In genomic region chr5:172616730-172617129, GRCh38 we compare ENCODE assay signal across 16 cellular contexts. TPM values are rescaled to one million over a fixed set of nuclear protein-coding genes. Genes with fewer than 3 reads are reported as not detected.
DNase-seq lines count a peak whose midpoint lies in the region; ATAC-seq, FAIRE-seq and TF ChIP-seq lines count a peak whose summit lies in the region.
"Had no signal": no experiment of that assay in that cellular context is flagged by ENCODE, and none has a peak within 500 bp of the region (broad histone marks: within the 10 kb centered on the region; RNA-seq: fewer than 3 reads in every experiment).

No MANE protein-coding gene starts in this region.

- peaks cover 9% of the 10 kb centered on the region; the same call in 2 of the 3 replicates for H3K9me3 Mint-ChIP-seq in GM23338

- H3K4me2 ChIP-seq in GM23338 (no peak overlapping the region), HepG2 (ENCODE audit: low read depth, low read length) (no peak overlapping the region)

- H3K36me3 Mint-ChIP-seq in GM23338 (ENCODE audit: low read depth) = no peaks in the 10 kb centered on the region
- H3K36me3 Mint-ChIP-seq: activated naive CD8-positive, alpha-beta T cell had no signal

- no peak for TF ChIP-seq POLR2A in HepG2 (IDR thresholded peaks at IDR 0.05; ENCODE audit: insufficient read depth in 1 of 2, low read depth in 2 of 2, low read length in 2 of 2)

- intact Hi-C loops in HepG2 (cut with micrococcal nuclease; ENCODE audit: unreplicated experiment) = no loop called here
- intact Hi-C loops in sciatic nerve (cut with DNase I) = no loop called here

- H3K4me3 Mint-ChIP-seq in GM23338 = no peak overlapping the region
- H3K4me3 Mint-ChIP-seq: activated naive CD8-positive, alpha-beta T cell; stimulated activated naive CD8-positive, alpha-beta T cell treated with anti-CD3 and anti-CD28 coated beads, Interleukin-15, Interleukin-2, amounts not matched to agents 100 ng/mL and 50 ng/mL, for 24 hours had no signal

- ATAC-seq in GM23338 (peak; percentile 78), HepG2 (no peak), sciatic nerve (peak; percentile 75), HG02678 (IDR thresholded peaks at IDR 0.05; ENCODE audit: unreplicated experiment) (no peak)

- peaks cover 9% of the 10 kb centered on the region for H3K4me1 Mint-ChIP-seq in GM23338

- H3F3A ChIP-seq in GM23338 (replicated peaks; ENCODE audit: low read depth) = 0 out of 2 replicates have a peak, but pooled peaks cover 4% of the 10 kb centered on the region

- POLR2A ChIA-PET in HepG2 (lab: Yijun Ruan, JAX) = no interaction called here

- H3K27ac ChIP-seq in GM23338 (ENCODE audit: low read depth) = no peak overlapping the region
- no peak overlapping the region for H3K27ac ChIP-seq in HepG2 (ENCODE audit: extremely low read length, insufficient read depth, low read length)
- H3K27ac ChIP-seq: colonic mucosa, GM23248 had no signal

- H4K20me1 ChIP-seq in GM23338 (replicated peaks; ENCODE audit: insufficient read depth) (no peaks in the 10 kb centered on the region), HepG2 (ENCODE audit: insufficient read depth, low read length) (no peaks in the 10 kb centered on the region)

- H3K27me3 Mint-ChIP-seq in GM23338 (ENCODE audit: insufficient read depth, low read depth, poor library complexity) = peaks cover 5% of the 10 kb centered on the region
- H3K27me3 Mint-ChIP-seq: activated naive CD8-positive, alpha-beta T cell; stimulated activated naive CD8-positive, alpha-beta T cell treated with anti-CD3 and anti-CD28 coated beads, Interleukin-15, Interleukin-2, amounts not matched to agents 100 ng/mL and 50 ng/mL, for 24 hours had no signal

- H3K9me3 ChIP-seq in HepG2 (ENCODE audit: low read length) = no peaks in the 10 kb centered on the region
- H3K9me3 ChIP-seq: colonic mucosa had no signal

- H3K27me3 ChIP-seq in GM23338 (ENCODE audit: insufficient read depth) = no peaks in the 10 kb centered on the region
- H3K27me3 ChIP-seq in HepG2 (ENCODE audit: control insufficient read depth in 1 of 2, insufficient read depth in 2 of 2, low read length in 2 of 2) = peaks cover 0 to 43% of the 10 kb centered on the region in 2 experiments; a peak in 4 of 5 replicates
- H3K27me3 ChIP-seq: colonic mucosa had no signal

- H2AFZ ChIP-seq in GM23338 = peak overlapping the region; percentile 91
- H2AFZ ChIP-seq in HepG2 (ENCODE audit: low read length) = no peak overlapping the region
- H2AFZ ChIP-seq: GM23248 had no signal

- no TSS peak for BruUV-seq in HepG2 (replicated peaks; lab: Mats Ljungman, UMichigan)

- no peak overlapping the region for H3K9ac ChIP-seq in HepG2 (ENCODE audit: insufficient read depth, low read depth, low read length)
- H3K9ac ChIP-seq: GM23248 had no signal

- peak overlapping the region; percentile 62 for H3K27ac Mint-ChIP-seq in GM23338
- H3K27ac Mint-ChIP-seq: activated naive CD8-positive, alpha-beta T cell; stimulated activated naive CD8-positive, alpha-beta T cell treated with anti-CD3 and anti-CD28 coated beads, Interleukin-15, Interleukin-2, amounts not matched to agents 100 ng/mL and 50 ng/mL, for 24 hours had no signal

- no peak for TF ChIP-seq RAD21 in HepG2 (CRISPR knock-in tag; IDR thresholded peaks at IDR 0.05)

- no peak for TF ChIP-seq CTCF in GM23338 (conservative IDR thresholded peaks at IDR 0.05; ENCODE audit: low read depth in 2 of 2)
- TF ChIP-seq CTCF in fibroblast of the aortic adventitia (IDR thresholded peaks at IDR 0.05; ENCODE audit: insufficient read depth, low read length) = no peak
- TF ChIP-seq CTCF in HepG2 (CRISPR knock-in tag; IDR thresholded peaks at IDR 0.05) = no peak

- FAIRE-seq in HepG2 (lab: Jason Lieb, UNC) = no peak
- FAIRE-seq: GM18507 had no signal

- no peak overlapping the region for H3K4me3 ChIP-seq in GM23338
- H3K4me3 ChIP-seq in fibroblast of the aortic adventitia (ENCODE audit: low read depth, low read length) = no peak overlapping the region
- H3K4me3 ChIP-seq in HepG2 (replicated peaks in 1 of 3; ENCODE audit: insufficient read depth in 1 of 3, low read depth in 2 of 3, low read length in 3 of 3) = no peak overlapping the region
- H3K4me3 ChIP-seq: colonic mucosa, GM23248 had no signal

- 37% methylated on average over 16 of the region's 16 CpGs for WGBS in HepG2 (ENCODE audit: low lambda C conversion rate)

- TF ChIP-seq EP300 in HepG2 (IDR thresholded peaks at IDR 0.05; ENCODE audit: low read depth in 2 of 2, low read length in 2 of 2) (no peak), HepG2 (CRISPR knock-in tag; IDR thresholded peaks at IDR 0.05; ENCODE audit: borderline replicate concordance) (no peak)

- peak; percentile 28 for DNase-seq in GM23338 (ENCODE audit: low spot score)
- peak; percentile 34 for DNase-seq in fibroblast of the aortic adventitia (ENCODE audit: low read depth)
- DNase-seq in HepG2 (ENCODE audit: low spot score) = no peak
- peak; percentile 58 for DNase-seq in sciatic nerve (ENCODE audit: low spot score)
- no peak for DNase-seq in activated naive CD4-positive, alpha-beta T cell (lab: John Stamatoyannopoulos, UW)
- no peak for DNase-seq in hypothalamus (lab: John Stamatoyannopoulos, UW)
- no peak for DNase-seq in dermis blood vessel endothelial cell
- DNase-seq: activated CD8-positive, alpha-beta memory T cell treated with anti-CD3 and anti-CD28 coated beads, Interleukin-2, amount 50 U/mL, for 4 hours; colonic mucosa; erythroblast; GM23248; NCI-H1417 had no signal

- H3K4me1 ChIP-seq in GM23338 (ENCODE audit: insufficient read depth) (peaks cover 10% of the 10 kb centered on the region; the same call in 1 of the 2 replicates), HepG2 (ENCODE audit: insufficient read depth, low read length) (no peaks in the 10 kb centered on the region)
- H3K4me1 ChIP-seq: colonic mucosa had no signal

- CTCF ChIA-PET in HepG2 (lab: Yijun Ruan, JAX; ENCODE audit: low intra/inter-chr PET ratio, low total read pairs) = no interaction called here

- in situ Hi-C loops in HepG2 (cut with HindIII; ENCODE audit: extremely low pct_ligation_motif_present, low pct_unique_long_range_greater_than_20kb) = no loop called here

- H3K9me2 ChIP-seq in GM23338 (ENCODE audit: insufficient read depth) = no peaks in the 10 kb centered on the region

- no peaks in the 10 kb centered on the region for H3K79me2 ChIP-seq in GM23338 (replicated peaks; ENCODE audit: insufficient read depth)
- no peaks in the 10 kb centered on the region for H3K79me2 ChIP-seq in HepG2 (ENCODE audit: insufficient read depth, low read length)

- no peaks in the 10 kb centered on the region for H3K36me3 ChIP-seq in GM23338 (ENCODE audit: insufficient read depth)
- no peaks in the 10 kb centered on the region for H3K36me3 ChIP-seq in HepG2 (replicated peaks in 1 of 2; ENCODE audit: control insufficient read depth in 1 of 2, insufficient read depth in 2 of 2, low read length in 2 of 2)
- H3K36me3 ChIP-seq: colonic mucosa had no signal

TF ChIP-seq in GM23338, 12 proteins besides CTCF, POLR2A, EP300 and RAD21 (continues in another document):
- TF ChIP-seq STAT1 (IDR thresholded peaks at IDR 0.05; ENCODE audit: unreplicated experiment) = no peak
- TF ChIP-seq POLR2AphosphoS5 (IDR thresholded peaks at IDR 0.05; ENCODE audit: low read depth) = no peak
- no peak for TF ChIP-seq ZNF114 (CRISPR knock-in tag; IDR thresholded peaks at IDR 0.05)

TF ChIP-seq in HepG2, 621 proteins besides CTCF, POLR2A, EP300 and RAD21:
- TF ChIP-seq ZNF660 (CRISPR knock-in tag; IDR thresholded peaks at IDR 0.05; ENCODE audit: borderline replicate concordance, low read depth) (no peak), ZNF768 (CRISPR knock-in tag; IDR thresholded peaks at IDR 0.05) (no peak), HNRNPLL (IDR thresholded peaks at IDR 0.05; ENCODE audit: low read depth, low read length, poor library complexity, severe bottlenecking) (peak; percentile 49), ZNF614 (CRISPR knock-in tag; IDR thresholded peaks at IDR 0.05; ENCODE audit: borderline replicate concordance) (no peak)

RNA-seq across cellular contexts. Expression of gene NEURL1B, which starts 24.3 kb away (rescaled TPM):
- 11.4 and 13.3 TPM in 2 replicates for total RNA-seq in GM23338 (2014; rRNA removed; shearing (Covaris generic))
- polyA plus RNA-seq in GM23338 (2016; fragmentation: Nextera tagmentation; extraction: Ambion mirVana) (1.9 and 2.1 TPM in 2 replicates), HepG2 (2011; rRNA removed) (0.13 and 0.14 TPM in 2 replicates)
- total RNA-seq in fibroblast of the aortic adventitia (ENCODE audit: low replicate concordance) (1.3 and 2.5 TPM in 2 replicates), HepG2 (2016; rRNA removed; fragmentation: Illumina TruSeq; extraction: Trizol) (0.09 and 0.11 TPM in 2 replicates), sciatic nerve (53.7 TPM), dermis blood vessel endothelial cell (6.9 and 26.0 TPM in 2 replicates)
- total RNA-seq in HepG2 (2016; cell fraction: cytosol; rRNA removed; fragmentation: Illumina TruSeq; extraction: Trizol; ENCODE audit: low read depth) = not detected in 2 replicates
- total RNA-seq in HepG2 (2016; cell fraction: insoluble cytoplasmic fraction; rRNA removed; fragmentation: Illumina TruSeq; extraction: Trizol) = 0.03 and 0.13 TPM in 2 replicates
- 0.03 TPM in 2 replicates for total RNA-seq in HepG2 (2016; cell fraction: membrane; rRNA removed; fragmentation: Illumina TruSeq; extraction: Trizol)
- 0.09 TPM in 1 of 2 replicates, not detected in the other for total RNA-seq in HepG2 (2016; cell fraction: nucleus; rRNA removed; fragmentation: Illumina TruSeq; extraction: Trizol)
- 0.09 and 0.15 TPM in 2 replicates for polyA plus RNA-seq in HepG2 (2011; cell fraction: cytosol; rRNA removed)
- polyA plus RNA-seq in HepG2 (2011; cell fraction: nucleus; rRNA removed) = 0.28 and 0.82 TPM in 2 replicates
- 0.20 and 0.31 TPM in 2 replicates for polyA plus RNA-seq in HepG2 (2012)
- polyA plus RNA-seq in HepG2 (2016; cell fraction: cytosol; fragmentation: Illumina TruSeq; extraction: Trizol; ENCODE audit: low read depth) = 0.02 and 0.08 TPM in 2 replicates
- 0.03 and 0.09 TPM in 2 replicates for polyA plus RNA-seq in HepG2 (2016; cell fraction: insoluble cytoplasmic fraction; fragmentation: Illumina TruSeq; extraction: Trizol; ENCODE audit: low read depth)
- 0.06 TPM in 1 of 2 replicates, not detected in the other for polyA plus RNA-seq in HepG2 (2016; cell fraction: membrane; fragmentation: Illumina TruSeq; extraction: Trizol; ENCODE audit: low read depth)
- polyA plus RNA-seq in HepG2 (2016; cell fraction: nucleus; fragmentation: Illumina TruSeq; extraction: Trizol; ENCODE audit: insufficient read depth, low read depth) = 0.14 TPM in 1 of 2 replicates, not detected in the other
- 0.14 and 1.5 TPM in 2 replicates for polyA minus RNA-seq in HepG2 (2011; rRNA and poly(A)+ RNA removed; ENCODE audit: low replicate concordance)
- polyA minus RNA-seq in HepG2 (2011; cell fraction: cytosol; rRNA and poly(A)+ RNA removed) = 0.09 and 0.20 TPM in 2 replicates
- 0.13 and 0.25 TPM in 2 replicates for polyA minus RNA-seq in HepG2 (2011; cell fraction: nucleus; rRNA and poly(A)+ RNA removed)

Comparison
In these comparisons a context has a peak if more than half of its experiments do, and no peak if none do; other contexts are left out.
1. ATAC-seq: peak in GM23338 (single experiment) and sciatic nerve (single experiment); none in HepG2 (single experiment) and HG02678 (single experiment).
2. DNase-seq: peak in GM23338 (single experiment), fibroblast of the aortic adventitia (single experiment) and sciatic nerve (single experiment); none in HepG2 (single experiment), activated naive CD4-positive, alpha-beta T cell (0 of 4), hypothalamus (0 of 51) and dermis blood vessel endothelial cell (single experiment).